8 cellular contexts compared by ENCODE assay signal in genomic region chr5:108260105-108260857, GRCh38.
DNase-seq lines count a peak whose midpoint lies in the region; ATAC-seq lines count a peak whose summit lies in the region.

No MANE protein-coding gene starts in this region.

- ATAC-seq in HG02852 (IDR thresholded peaks at IDR 0.05; ENCODE audit: unreplicated experiment), result peak; percentile 89

- DNase-seq in SIG-M5 treated with dmso at 0.1 percent for 504 hours (lab: John Stamatoyannopoulos, UW; ENCODE audit: unreplicated experiment) (peak; percentile 83), SIG-M5 (lab: John Stamatoyannopoulos, UW) (no peak), NCI-H2029 (lab: John Stamatoyannopoulos, UW) (peak; percentile 44), UCSD-AML1 (lab: John Stamatoyannopoulos, UW; ENCODE audit: unreplicated experiment) (peak; percentile 55), brain pericyte (ENCODE audit: low read depth, low spot score) (peak; percentile 41), inferior parietal cortex (ENCODE audit: extremely low spot score) (peak; percentile 90)
- DNase-seq in stimulated activated CD4-positive, alpha-beta T cell treated with anti-CD3 and anti-CD28 coated beads, Interleukin-15, amount 100 ng/mL, for 24 hours, result peak; percentile 72
